Comparison of ENCODE assay signal across 17 cellular contexts in genomic region chr20:1697592-1697991, GRCh38. TPM values are rescaled to one million over a fixed set of nuclear protein-coding genes. Genes with fewer than 3 reads are reported as not detected.
DNase-seq lines count a peak whose midpoint lies in the region; ATAC-seq, FAIRE-seq and TF ChIP-seq lines count a peak whose summit lies in the region.
"Had no signal": no experiment of that assay in that cellular context is flagged by ENCODE, and none has a peak within 500 bp of the region (broad histone marks: within the 10 kb centered on the region; RNA-seq: fewer than 3 reads in every experiment).

No MANE protein-coding gene starts in this region.

- FAIRE-seq in bronchial epithelial cell (lab: Jason Lieb, UNC), result no peak
- FAIRE-seq: A549, G401.6, GM12891, H54 had no signal

- H3K4me1 Mint-ChIP-seq in activated naive CD8-positive, alpha-beta T cell (ENCODE audit: low read depth), result peaks cover 33% of the 10 kb centered on the region
- peaks cover 30% of the 10 kb centered on the region for H3K4me1 Mint-ChIP-seq in activated naive CD8-positive, alpha-beta T cell treated with anti-CD3 and anti-CD28 coated beads for 36 hours
- no peaks in the 10 kb centered on the region for H3K4me1 Mint-ChIP-seq in nephron progenitor cell

- H3K27ac Mint-ChIP-seq in activated naive CD8-positive, alpha-beta T cell, result peak overlapping the region; percentile 41
- H3K27ac Mint-ChIP-seq in activated naive CD8-positive, alpha-beta T cell treated with anti-CD3 and anti-CD28 coated beads for 36 hours, result no peak overlapping the region
- H3K27ac Mint-ChIP-seq in nephron progenitor cell, result peak overlapping the region; percentile 26

- H3K4me3 ChIP-seq in bronchial epithelial cell (ENCODE audit: low read depth, low read length) (no peak overlapping the region), epithelial cell of esophagus (ENCODE audit: low read length) (no peak overlapping the region)
- H3K4me3 ChIP-seq: A549, GM23248 had no signal

- no peak overlapping the region for H3K4me3 Mint-ChIP-seq in activated naive CD8-positive, alpha-beta T cell
- no peak overlapping the region for H3K4me3 Mint-ChIP-seq in activated naive CD8-positive, alpha-beta T cell treated with anti-CD3 and anti-CD28 coated beads for 36 hours
- no peak overlapping the region for H3K4me3 Mint-ChIP-seq in nephron progenitor cell

- no peak for DNase-seq in activated naive CD8-positive, alpha-beta T cell treated with anti-CD3 and anti-CD28 coated beads for 36 hours
- DNase-seq in bronchial epithelial cell (ENCODE audit: low read depth) (peak; percentile 22), epithelial cell of esophagus (ENCODE audit: low read depth) (peak; percentile 46), nephron progenitor cell (no peak), LoVo (ENCODE audit: low spot score) (no peak)
- DNase-seq: BE2C; CD4-positive, alpha-beta memory T cell; DMS79 treated with DMSO at 0.1 percent for 48 hours; EL; GM23248 had no signal

- H3K27me3 ChIP-seq in bronchial epithelial cell (ENCODE audit: control insufficient read depth, insufficient read depth, low read length), result peaks cover 14% of the 10 kb centered on the region
- H3K27me3 ChIP-seq: BE2C had no signal

- H3K36me3 ChIP-seq in bronchial epithelial cell (ENCODE audit: control insufficient read depth, insufficient read depth, low read length), result no peaks in the 10 kb centered on the region
- H3K36me3 ChIP-seq: BE2C had no signal

- ATAC-seq in HG03571 (IDR thresholded peaks at IDR 0.05; ENCODE audit: unreplicated experiment), result no peak
- ATAC-seq: A549, HCT116 had no signal

- peaks cover 20% of the 10 kb centered on the region for H3K36me3 Mint-ChIP-seq in activated naive CD8-positive, alpha-beta T cell
- peaks cover 5% of the 10 kb centered on the region for H3K36me3 Mint-ChIP-seq in activated naive CD8-positive, alpha-beta T cell treated with anti-CD3 and anti-CD28 coated beads for 36 hours
- no peaks in the 10 kb centered on the region for H3K36me3 Mint-ChIP-seq in nephron progenitor cell (ENCODE audit: low read depth)

- H3K27me3 Mint-ChIP-seq in activated naive CD8-positive, alpha-beta T cell, result no peaks in the 10 kb centered on the region
- H3K27me3 Mint-ChIP-seq in activated naive CD8-positive, alpha-beta T cell treated with anti-CD3 and anti-CD28 coated beads for 36 hours, result no peaks in the 10 kb centered on the region
- peaks cover 15% of the 10 kb centered on the region for H3K27me3 Mint-ChIP-seq in nephron progenitor cell (ENCODE audit: low read depth, poor library complexity)

- TF ChIP-seq CTCF in bronchial epithelial cell (IDR thresholded peaks at IDR 0.05; ENCODE audit: insufficient read depth, low read length, severe bottlenecking) (no peak), epithelial cell of esophagus (IDR thresholded peaks at IDR 0.05; ENCODE audit: insufficient read depth, low read depth, low read length, missing control alignments) (no peak), nephron progenitor cell (IDR thresholded peaks at IDR 0.05) (no peak)

- H3K9me3 Mint-ChIP-seq in activated naive CD8-positive, alpha-beta T cell (ENCODE audit: low read depth), result peaks cover 9% of the 10 kb centered on the region
- peaks cover 2% of the 10 kb centered on the region for H3K9me3 Mint-ChIP-seq in activated naive CD8-positive, alpha-beta T cell treated with anti-CD3 and anti-CD28 coated beads for 36 hours
- H3K9me3 Mint-ChIP-seq in nephron progenitor cell, result peaks cover 6% of the 10 kb centered on the region

RNA-seq across cellular contexts. Expression of gene SIRPG, which starts 40.0 kb away (rescaled TPM):
- total RNA-seq in activated naive CD8-positive, alpha-beta T cell treated with anti-CD3 and anti-CD28 coated beads for 36 hours, result 10 to 100 TPM; 34.1 to 35.8 TPM
- not detected in 2 replicates for total RNA-seq in bronchial epithelial cell
- total RNA-seq: GM23248 had no signal

Comparison
In these comparisons a context has a peak if more than half of its experiments do, and no peak if none do; other contexts are left out.
1. DNase-seq: peak in bronchial epithelial cell (single experiment) and epithelial cell of esophagus (single experiment); none in activated naive CD8-positive, alpha-beta T cell treated with anti-CD3 and anti-CD28 coated beads for 36 hours (single experiment), nephron progenitor cell (single experiment) and LoVo (single experiment).
2. RNA of gene SIRPG, which starts 40.0 kb away (total RNA-seq): 34.1 to 35.8 TPM in activated naive CD8-positive, alpha-beta T cell treated with anti-CD3 and anti-CD28 coated beads for 36 hours; not detected in bronchial epithelial cell; every median in the first group is over 10 times any median in the second.